ENCODE assay signal across 1 cellular context in genomic region chr7:129225206-129225930, GRCh38.
TF ChIP-seq lines count a peak whose summit lies in the region.

No MANE protein-coding gene starts in this region.

TF ChIP-seq in H1, 55 proteins besides CTCF, POLR2A, EP300 and RAD21 (continued from another document):
- TF ChIP-seq SIRT6 (IDR thresholded peaks at IDR 0.05; ENCODE audit: low read length) = no peak
- no peak for TF ChIP-seq RXRA (IDR thresholded peaks at IDR 0.05; ENCODE audit: insufficient read depth, low read depth, low read length)
- TF ChIP-seq EGR1 (IDR thresholded peaks at IDR 0.05; ENCODE audit: borderline replicate concordance, low read depth, low read length) = no peak
- TF ChIP-seq SP2 (IDR thresholded peaks at IDR 0.05; ENCODE audit: low read length) = no peak
- TF ChIP-seq YY1 (IDR thresholded peaks at IDR 0.05; ENCODE audit: low read depth, low read length) = peak; percentile 14; the same call in 1 of the 2 replicates
- TF ChIP-seq TCF12 (IDR thresholded peaks at IDR 0.05; ENCODE audit: low read depth, low read length) = no peak
- TF ChIP-seq SUZ12 (IDR thresholded peaks at IDR 0.05; ENCODE audit: low read length) = no peak
- no peak for TF ChIP-seq KDM5A (IDR thresholded peaks at IDR 0.05; ENCODE audit: low read length)
- TF ChIP-seq BRCA1 (IDR thresholded peaks at IDR 0.05; ENCODE audit: low read depth, low read length) = no peak
- no peak for TF ChIP-seq NRF1 (IDR thresholded peaks at IDR 0.05; ENCODE audit: low read depth, low read length)
- TF ChIP-seq ZNF274 (IDR thresholded peaks at IDR 0.05; ENCODE audit: borderline replicate concordance, extremely low read depth, low read length) = no peak
- TF ChIP-seq KDM4A (IDR thresholded peaks at IDR 0.05; ENCODE audit: low read depth, low read length, severe bottlenecking) = peak; percentile 91
- no peak for TF ChIP-seq SRF (IDR thresholded peaks at IDR 0.05; ENCODE audit: low read depth, low read length)
- peak; percentile 12 for TF ChIP-seq CTBP2 (IDR thresholded peaks at IDR 0.05; ENCODE audit: borderline replicate concordance, insufficient read depth, insufficient read length, low read length)
- TF ChIP-seq SP1 (IDR thresholded peaks at IDR 0.05; ENCODE audit: low read depth, low read length) = no peak
- peak; percentile 80 for TF ChIP-seq RBBP5 (IDR thresholded peaks at IDR 0.05; ENCODE audit: borderline replicate concordance, low read depth, low read length)
- TF ChIP-seq RNF2 (IDR thresholded peaks at IDR 0.05; ENCODE audit: borderline replicate concordance, low read depth, low read length, missing control alignments, poor library complexity, severe bottlenecking) = no peak
- TF ChIP-seq MAX (IDR thresholded peaks at IDR 0.05) = no peak
- no peak for TF ChIP-seq BACH1 (IDR thresholded peaks at IDR 0.05; ENCODE audit: low read length)
- TF ChIP-seq ATF3 (IDR thresholded peaks at IDR 0.05; ENCODE audit: insufficient read depth, low read depth, low read length) = no peak
- TF ChIP-seq PHF8 (conservative IDR thresholded peaks at IDR 0.05; ENCODE audit: low read depth, low read length) = no peak; the same call in none of the 2 replicates
- TF ChIP-seq TAF7 (optimal IDR thresholded peaks at IDR 0.05; ENCODE audit: borderline replicate concordance, low read depth, low read length) = no peak
- TF ChIP-seq CHD2 (IDR thresholded peaks at IDR 0.05; ENCODE audit: low read length) = no peak
- TF ChIP-seq SAP30 (IDR thresholded peaks at IDR 0.05; ENCODE audit: insufficient read depth, insufficient replicate concordance, low read length) = no peak
- TF ChIP-seq RFX5 (IDR thresholded peaks at IDR 0.05; ENCODE audit: borderline replicate concordance, low read depth, low read length) = no peak
- no peak for TF ChIP-seq CHD1 (IDR thresholded peaks at IDR 0.05; ENCODE audit: low read depth, low read length)
- no peak; the same call in 1 of the 2 replicates for TF ChIP-seq CREB1 (IDR thresholded peaks at IDR 0.05)
- TF ChIP-seq SIN3A (conservative IDR thresholded peaks at IDR 0.05 in 1 of 2, IDR thresholded peaks at IDR 0.05 in 1 of 2; ENCODE audit: low read depth in 1 of 2, low read length in 2 of 2) = peak in 1 of 2 experiments; percentile 58; a peak in 1 of 4 replicates
- TF ChIP-seq ASH2L (IDR thresholded peaks at IDR 0.05; ENCODE audit: low read length) = peak; percentile 68
- TF ChIP-seq NANOG (IDR thresholded peaks at IDR 0.05; ENCODE audit: insufficient read depth, low read depth, low read length, poor library complexity, severe bottlenecking) = no peak
- no peak for TF ChIP-seq CBX8 (IDR thresholded peaks at IDR 0.05; ENCODE audit: borderline replicate concordance, low read depth, low read length)
- no peak for TF ChIP-seq MAFK (IDR thresholded peaks at IDR 0.05; ENCODE audit: low read depth, low read length)
- TF ChIP-seq HDAC2 (IDR thresholded peaks at IDR 0.05; ENCODE audit: borderline replicate concordance in 1 of 2, low read depth in 2 of 2, low read length in 2 of 2) = no peak
- no peak for TF ChIP-seq HDAC6 (IDR thresholded peaks at IDR 0.05; ENCODE audit: low read depth, low read length)
- no peak for TF ChIP-seq GTF2F1 (IDR thresholded peaks at IDR 0.05; ENCODE audit: borderline replicate concordance, low read depth, low read length)
TF ChIP-seq in H1: peak in this region for 7.
